Comparison of ENCODE assay signal across 28 cellular contexts in the genomic region with DNA sequence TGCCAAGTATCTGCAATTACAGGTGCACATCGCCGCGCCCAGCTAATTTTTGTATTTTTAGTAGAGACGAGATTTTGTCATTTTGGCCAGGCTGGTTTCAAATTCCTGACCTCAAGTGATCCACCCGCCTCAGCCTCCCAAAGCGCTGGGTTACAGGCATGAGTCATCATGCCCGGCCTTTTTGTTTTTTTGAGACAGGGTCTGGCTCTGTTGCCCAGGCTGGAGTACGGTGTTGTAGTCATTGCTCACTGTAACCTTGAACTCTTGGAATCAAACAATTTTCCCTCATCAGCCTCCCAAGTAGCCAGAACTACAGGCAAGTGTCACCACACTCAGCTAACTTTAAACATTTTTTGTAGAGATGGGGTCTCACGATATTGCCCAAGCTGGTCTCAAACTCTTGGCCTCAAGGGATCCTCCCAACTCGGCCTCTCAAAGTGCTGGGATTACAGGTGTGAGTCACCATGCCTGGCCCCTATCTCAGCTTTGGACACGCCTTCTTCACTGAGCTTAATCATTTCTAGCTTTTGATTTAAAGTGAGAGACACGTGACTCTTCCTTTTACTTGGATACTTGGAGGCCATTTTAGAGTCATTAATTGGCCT. TPM values are rescaled to one million over a fixed set of nuclear protein-coding genes. Genes with fewer than 3 reads are reported as not detected.
A peak's percentile ranks its signal among the peaks of the same experiment; 100 is the strongest.
DNase-seq lines count a peak whose midpoint lies in the region; ATAC-seq lines count a peak whose summit lies in the region.
"Had no signal": no experiment of that assay in that cellular context is flagged by ENCODE, and none has a peak within 500 bp of the region (broad histone marks: within the 10 kb centered on the region; RNA-seq: fewer than 3 reads in every experiment).

No MANE protein-coding gene starts in this region.

- no peaks in the 10 kb centered on the region for H3K36me3 ChIP-seq in MG63
- H3K36me3 ChIP-seq: BLaER1 had no signal

- H3K4me1 Mint-ChIP-seq in activated CD4-positive, alpha-beta memory T cell treated with anti-CD3 and anti-CD28 coated beads for 36 hours (ENCODE audit: low read depth), result peaks cover 6% of the 10 kb centered on the region
- H3K4me1 Mint-ChIP-seq in activated CD4-positive, alpha-beta memory T cell treated with anti-CD3 and anti-CD28 coated beads, Interleukin-2, amount 10 ng/mL, durations not matched to agents 7 days and 5 days, result peaks cover 5% of the 10 kb centered on the region
- peaks cover 6% of the 10 kb centered on the region for H3K4me1 Mint-ChIP-seq in activated T-helper 17 cell treated with anti-CD3 and anti-CD28 coated beads, Interleukin-2, amount 50 U/mL, for 72 hours
- H3K4me1 Mint-ChIP-seq in stimulated activated effector memory CD8-positive, alpha-beta T cell treated with anti-CD3 and anti-CD28 coated beads, Interleukin-12 subunit alpha, Interleukin-12 subunit beta, amount 100 ng/mL, for 72 hours, result no peaks in the 10 kb centered on the region

- peaks cover 7% of the 10 kb centered on the region for H3K9me3 Mint-ChIP-seq in activated CD4-positive, alpha-beta memory T cell treated with anti-CD3 and anti-CD28 coated beads for 36 hours
- peaks cover 14% of the 10 kb centered on the region for H3K9me3 Mint-ChIP-seq in activated CD4-positive, alpha-beta memory T cell treated with anti-CD3 and anti-CD28 coated beads, Interleukin-2, amount 10 ng/mL, durations not matched to agents 7 days and 5 days
- peaks cover 4% of the 10 kb centered on the region for H3K9me3 Mint-ChIP-seq in activated T-helper 17 cell treated with anti-CD3 and anti-CD28 coated beads, Interleukin-2, amount 50 U/mL, for 72 hours
- peaks cover 2% of the 10 kb centered on the region for H3K9me3 Mint-ChIP-seq in stimulated activated effector memory CD8-positive, alpha-beta T cell treated with anti-CD3 and anti-CD28 coated beads, Interleukin-12 subunit alpha, Interleukin-12 subunit beta, amount 100 ng/mL, for 72 hours

- no peaks in the 10 kb centered on the region for H3K27me3 ChIP-seq in MG63
- H3K27me3 ChIP-seq: BLaER1 had no signal

- no peak overlapping the region for H3K4me3 Mint-ChIP-seq in activated CD4-positive, alpha-beta memory T cell treated with anti-CD3 and anti-CD28 coated beads for 36 hours
- no peak overlapping the region for H3K4me3 Mint-ChIP-seq in activated CD4-positive, alpha-beta memory T cell treated with anti-CD3 and anti-CD28 coated beads, Interleukin-2, amount 10 ng/mL, durations not matched to agents 7 days and 5 days
- no peak overlapping the region for H3K4me3 Mint-ChIP-seq in activated T-helper 17 cell treated with anti-CD3 and anti-CD28 coated beads, Interleukin-2, amount 50 U/mL, for 72 hours
- H3K4me3 Mint-ChIP-seq in stimulated activated effector memory CD8-positive, alpha-beta T cell treated with anti-CD3 and anti-CD28 coated beads, Interleukin-12 subunit alpha, Interleukin-12 subunit beta, amount 100 ng/mL, for 72 hours, result no peak overlapping the region
- H3K4me3 Mint-ChIP-seq: activated T-cell treated with anti-CD3 and anti-CD28 coated beads, Interleukin-2, amount 50 U/mL, for 72 hours had no signal

- CTCF ChIA-PET in activated CD4-positive, alpha-beta memory T cell treated with anti-CD3 and anti-CD28 coated beads for 36 hours (lab: Charles Lee), result no interaction called here
- CTCF ChIA-PET in activated CD4-positive, alpha-beta memory T cell treated with anti-CD3 and anti-CD28 coated beads, Interleukin-2, amount 10 ng/mL, durations not matched to agents 7 days and 5 days (lab: Charles Lee), result no interaction called here

- no peak overlapping the region for H3K27ac Mint-ChIP-seq in activated CD4-positive, alpha-beta memory T cell treated with anti-CD3 and anti-CD28 coated beads for 36 hours
- no peak overlapping the region for H3K27ac Mint-ChIP-seq in activated CD4-positive, alpha-beta memory T cell treated with anti-CD3 and anti-CD28 coated beads, Interleukin-2, amount 10 ng/mL, durations not matched to agents 7 days and 5 days
- no peak overlapping the region for H3K27ac Mint-ChIP-seq in activated T-helper 17 cell treated with anti-CD3 and anti-CD28 coated beads, Interleukin-2, amount 50 U/mL, for 72 hours
- H3K27ac Mint-ChIP-seq in stimulated activated effector memory CD8-positive, alpha-beta T cell treated with anti-CD3 and anti-CD28 coated beads, Interleukin-12 subunit alpha, Interleukin-12 subunit beta, amount 100 ng/mL, for 72 hours, result no peak overlapping the region
- H3K27ac Mint-ChIP-seq: activated T-cell treated with anti-CD3 and anti-CD28 coated beads, Interleukin-2, amount 50 U/mL, for 72 hours had no signal

- intact Hi-C loops in activated CD4-positive, alpha-beta memory T cell treated with anti-CD3 and anti-CD28 coated beads for 36 hours (cut with micrococcal nuclease), result no loop called here

- POLR2A ChIA-PET in activated CD4-positive, alpha-beta memory T cell treated with anti-CD3 and anti-CD28 coated beads for 36 hours (lab: Charles Lee), result no interaction called here
- POLR2A ChIA-PET in activated CD4-positive, alpha-beta memory T cell treated with anti-CD3 and anti-CD28 coated beads, Interleukin-2, amount 10 ng/mL, durations not matched to agents 7 days and 5 days (lab: Charles Lee), result no interaction called here

- peaks cover 3% of the 10 kb centered on the region for H3K36me3 Mint-ChIP-seq in activated CD4-positive, alpha-beta memory T cell treated with anti-CD3 and anti-CD28 coated beads for 36 hours
- H3K36me3 Mint-ChIP-seq in activated CD4-positive, alpha-beta memory T cell treated with anti-CD3 and anti-CD28 coated beads, Interleukin-2, amount 10 ng/mL, durations not matched to agents 7 days and 5 days (ENCODE audit: low read depth), result no peaks in the 10 kb centered on the region
- H3K36me3 Mint-ChIP-seq in activated T-helper 17 cell treated with anti-CD3 and anti-CD28 coated beads, Interleukin-2, amount 50 U/mL, for 72 hours (ENCODE audit: low read depth), result no peaks in the 10 kb centered on the region
- H3K36me3 Mint-ChIP-seq in stimulated activated effector memory CD8-positive, alpha-beta T cell treated with anti-CD3 and anti-CD28 coated beads, Interleukin-12 subunit alpha, Interleukin-12 subunit beta, amount 100 ng/mL, for 72 hours, result no peaks in the 10 kb centered on the region

- ATAC-seq in activated T-helper 17 cell treated with anti-CD3 and anti-CD28 coated beads, Interleukin-2, amount 50 U/mL, for 72 hours (replicated peaks), result peak; percentile 66
- ATAC-seq in stimulated activated effector memory CD8-positive, alpha-beta T cell treated with anti-CD3 and anti-CD28 coated beads, Interleukin-12 subunit alpha, Interleukin-12 subunit beta, amount 100 ng/mL, for 72 hours, result peak; percentile 43
- ATAC-seq in HG03442 (IDR thresholded peaks at IDR 0.05; ENCODE audit: unreplicated experiment), result no peak

- peak; percentile 31 for DNase-seq in activated CD4-positive, alpha-beta memory T cell treated with anti-CD3 and anti-CD28 coated beads for 36 hours
- DNase-seq in activated CD4-positive, alpha-beta memory T cell treated with anti-CD3 and anti-CD28 coated beads, Interleukin-2, amount 10 ng/mL, durations not matched to agents 7 days and 5 days, result no peak
- DNase-seq in MG63, result peak; percentile 41
- DNase-seq in stimulated activated effector memory CD8-positive, alpha-beta T cell treated with anti-CD3 and anti-CD28 coated beads, Interleukin-12 subunit alpha, Interleukin-12 subunit beta, amount 100 ng/mL, for 72 hours (ENCODE audit: low spot score in 2 of 2), result no peak
- no peak for DNase-seq in HT-29 (ENCODE audit: low spot score)
- DNase-seq in NCI-H524 treated with DMSO at 0.1 percent for 48 hours (lab: John Stamatoyannopoulos, UW), result no peak
- DNase-seq: activated CD4-positive, CD25-positive, alpha-beta regulatory T cell; activated naive CD4-positive, alpha-beta T cell treated with anti-CD3 and anti-CD28 coated beads, Interleukin-2, amount 50 U/mL, for 16 hours; activated T-cell treated with anti-CD3 and anti-CD28 coated beads, Interleukin-2, amount 50 U/mL, for 72 hours; anterior cingulate cortex; cerebellar nuclear complex; DMS 273 treated with DMSO at 0.1 percent for 48 hours; erythroblast; kidney; NCI-H1417 treated with DMSO at 0.1 percent for 48 hours; NCI-H774; nucleus accumbens; retina had no signal

- no peak overlapping the region for H3K4me3 ChIP-seq in MG63
- H3K4me3 ChIP-seq: BLaER1 had no signal

- H3K27me3 Mint-ChIP-seq in activated CD4-positive, alpha-beta memory T cell treated with anti-CD3 and anti-CD28 coated beads for 36 hours, result peaks cover 7% of the 10 kb centered on the region
- H3K27me3 Mint-ChIP-seq in activated CD4-positive, alpha-beta memory T cell treated with anti-CD3 and anti-CD28 coated beads, Interleukin-2, amount 10 ng/mL, durations not matched to agents 7 days and 5 days, result peaks cover 4% of the 10 kb centered on the region
- H3K27me3 Mint-ChIP-seq in activated T-helper 17 cell treated with anti-CD3 and anti-CD28 coated beads, Interleukin-2, amount 50 U/mL, for 72 hours, result peaks cover 13% of the 10 kb centered on the region

- H3K9me3 ChIP-seq in MG63, result no peaks in the 10 kb centered on the region

RNA-seq across cellular contexts. Expression of gene IRGC, which starts 4.0 kb away (rescaled TPM):
- not detected for total RNA-seq in activated CD4-positive, alpha-beta memory T cell treated with anti-CD3 and anti-CD28 coated beads for 36 hours
- not detected for total RNA-seq in activated CD4-positive, alpha-beta memory T cell treated with anti-CD3 and anti-CD28 coated beads, Interleukin-2, amount 10 ng/mL, durations not matched to agents 7 days and 5 days
- total RNA-seq in MG63 (2014; rRNA removed; shearing (Covaris generic); ENCODE audit: low replicate concordance), result not detected in 2 replicates
- total RNA-seq in activated T-helper 17 cell treated with anti-CD3 and anti-CD28 coated beads, Interleukin-2, amount 50 U/mL, for 72 hours, result not detected
- 0.08 TPM in 1 of 2 replicates, not detected in the other for total RNA-seq in HT-29 (2014; rRNA removed; shearing (Covaris generic))
- total RNA-seq: A673; activated T-cell treated with anti-CD3 and anti-CD28 coated beads, Interleukin-2, amount 50 U/mL, for 72 hours; frontal cortex; H4; kidney; myocyte; SK-MEL-5; subcutaneous adipose tissue; urinary bladder had no signal

RNA-seq across cellular contexts. Expression of gene PLAUR, which starts 41.9 kb away (rescaled TPM):
- total RNA-seq in activated CD4-positive, alpha-beta memory T cell treated with anti-CD3 and anti-CD28 coated beads for 36 hours, result 10 to 100 TPM; 14.4 to 15.1 TPM
- 10 to 100 TPM; 29.2 to 29.3 TPM for total RNA-seq in activated CD4-positive, alpha-beta memory T cell treated with anti-CD3 and anti-CD28 coated beads, Interleukin-2, amount 10 ng/mL, durations not matched to agents 7 days and 5 days
- 14.7 and 43.2 TPM in 2 replicates for total RNA-seq in MG63 (2014; rRNA removed; shearing (Covaris generic); ENCODE audit: low replicate concordance)
- total RNA-seq in activated T-helper 17 cell treated with anti-CD3 and anti-CD28 coated beads, Interleukin-2, amount 50 U/mL, for 72 hours, result 10 to 100 TPM; 11.2 to 52.5 TPM
- 174 and 190 TPM in 2 replicates for total RNA-seq in HT-29 (2014; rRNA removed; shearing (Covaris generic))

RNA-seq across cellular contexts. Expression of gene SMG9, which starts 42.9 kb away (rescaled TPM):
- 10 to 100 TPM; 58.2 to 58.3 TPM for total RNA-seq in activated CD4-positive, alpha-beta memory T cell treated with anti-CD3 and anti-CD28 coated beads for 36 hours
- total RNA-seq in activated CD4-positive, alpha-beta memory T cell treated with anti-CD3 and anti-CD28 coated beads, Interleukin-2, amount 10 ng/mL, durations not matched to agents 7 days and 5 days, result 10 to 100 TPM; 58.1 to 64.6 TPM
- total RNA-seq in MG63 (2014; rRNA removed; shearing (Covaris generic); ENCODE audit: low replicate concordance), result 40.8 and 58.6 TPM in 2 replicates
- 100 to 1,000 TPM in 1 of 2 donors, 10 to 100 TPM in 1; 70.4 to 109 TPM for total RNA-seq in activated T-helper 17 cell treated with anti-CD3 and anti-CD28 coated beads, Interleukin-2, amount 50 U/mL, for 72 hours
- total RNA-seq in HT-29 (2014; rRNA removed; shearing (Covaris generic)), result 89.4 and 99.7 TPM in 2 replicates

Comparison
In these comparisons a context has a peak if more than half of its experiments do, and no peak if none do; other contexts are left out.
1. DNase-seq: peak in activated CD4-positive, alpha-beta memory T cell treated with anti-CD3 and anti-CD28 coated beads for 36 hours (single experiment) and MG63 (single experiment); none in activated CD4-positive, alpha-beta memory T cell treated with anti-CD3 and anti-CD28 coated beads, Interleukin-2, amount 10 ng/mL, durations not matched to agents 7 days and 5 days (single experiment), stimulated activated effector memory CD8-positive, alpha-beta T cell treated with anti-CD3 and anti-CD28 coated beads, Interleukin-12 subunit alpha, Interleukin-12 subunit beta, amount 100 ng/mL, for 72 hours (0 of 2), HT-29 (single experiment) and NCI-H524 treated with DMSO at 0.1 percent for 48 hours (single experiment).